8 cellular contexts compared by ENCODE assay signal in genomic region chr3:134463676-134464611, GRCh38. TPM values are rescaled to one million over a fixed set of nuclear protein-coding genes. Genes with fewer than 3 reads are reported as not detected.
A peak's percentile ranks its signal among the peaks of the same experiment; 100 is the strongest.
DNase-seq lines count a peak whose midpoint lies in the region; ATAC-seq and TF ChIP-seq lines count a peak whose summit lies in the region.

No MANE protein-coding gene starts in this region.

- H2AFZ ChIP-seq in OCI-LY7 (ENCODE audit: low read length), result no peak overlapping the region

- CTCF ChIA-PET in OCI-LY7 (lab: Charles Lee; ENCODE audit: unreplicated experiment), result no interaction called here

- TF ChIP-seq CTCF in WERI-Rb-1 (IDR thresholded peaks at IDR 0.05; ENCODE audit: low read depth, low read length), result no peak
- TF ChIP-seq CTCF in OCI-LY7 (conservative IDR thresholded peaks at IDR 0.05; ENCODE audit: low read length), result no peak

- no peaks in the 10 kb centered on the region for H3K27me3 ChIP-seq in adipocyte (replicated peaks; ENCODE audit: control insufficient read depth, insufficient read depth, low read length)
- H3K27me3 ChIP-seq in WERI-Rb-1 (ENCODE audit: insufficient read depth, low read depth, severe bottlenecking), result no peaks in the 10 kb centered on the region

- POLR2A ChIA-PET in OCI-LY7 (lab: Charles Lee), result no interaction called here

- H3K4me2 ChIP-seq in OCI-LY7 (ENCODE audit: low read length), result no peak overlapping the region

- no TSS peak for BruUV-seq in OCI-LY7 (replicated peaks; lab: Mats Ljungman, UMichigan)

- H3K4me1 ChIP-seq in adipocyte (ENCODE audit: control insufficient read depth, insufficient read depth, low read length) (peaks cover 81% of the 10 kb centered on the region), OCI-LY7 (ENCODE audit: insufficient read depth, low read length, poor library complexity, severe bottlenecking) (no peaks in the 10 kb centered on the region)

- no peak overlapping the region for H3K27ac ChIP-seq in WERI-Rb-1
- no peak overlapping the region for H3K27ac ChIP-seq in OCI-LY7 (ENCODE audit: low read depth, low read length, poor library complexity, severe bottlenecking)

- no peaks in the 10 kb centered on the region for H3K9me2 ChIP-seq in OCI-LY7 (ENCODE audit: insufficient read depth, low read length)

- no peaks in the 10 kb centered on the region for H3K9me3 ChIP-seq in adipocyte (ENCODE audit: control insufficient read depth, low read length)
- H3K9me3 ChIP-seq in WERI-Rb-1 (ENCODE audit: severe bottlenecking), result no peaks in the 10 kb centered on the region
- no peaks in the 10 kb centered on the region for H3K9me3 ChIP-seq in OCI-LY7 (ENCODE audit: low read length)

- intact Hi-C loops in left cardiac atrium (cut with DNase I), result no loop called here
- intact Hi-C loops in posterior cingulate gyrus (cut with DNase I), result no loop called here
- intact Hi-C loops in OCI-LY7 (cut with micrococcal nuclease; ENCODE audit: unreplicated experiment), result no loop called here

- peak overlapping the region; percentile 88 for H3K9ac ChIP-seq in adipocyte (ENCODE audit: low read length)

- H3K4me3 ChIP-seq in adipocyte (ENCODE audit: low read length) (peak overlapping the region; percentile 59), WERI-Rb-1 (ENCODE audit: low read depth, low read length) (no peak overlapping the region), OCI-LY7 (ENCODE audit: low read depth, low read length, poor library complexity, severe bottlenecking) (no peak overlapping the region)

- ATAC-seq in left cardiac atrium (peak; percentile 75 to 78), GM21423 (IDR thresholded peaks at IDR 0.05; ENCODE audit: unreplicated experiment) (no peak)

- no peaks in the 10 kb centered on the region; the same call in 1 of the 2 replicates for H3K79me2 ChIP-seq in OCI-LY7 (ENCODE audit: insufficient read depth, low read depth, low read length)

- DNase-seq in Ammon's horn (ENCODE audit: low spot score) (peak; percentile 46), adipocyte (ENCODE audit: low read depth) (peak; percentile 96), left cardiac atrium (peak; percentile 65), posterior cingulate gyrus (peak in 9 of 10 donors; percentile 17 to 91 (median 53)), NCI-H1105 (lab: John Stamatoyannopoulos, UW) (no peak), WERI-Rb-1 (no peak), OCI-LY7 (ENCODE audit: low spot score) (no peak)

- H4K20me1 ChIP-seq in OCI-LY7 (ENCODE audit: insufficient read depth, low read length), result no peaks in the 10 kb centered on the region

- no peaks in the 10 kb centered on the region for H3K36me3 ChIP-seq in adipocyte (ENCODE audit: control insufficient read depth, insufficient read depth, low read length, severe bottlenecking)
- H3K36me3 ChIP-seq in WERI-Rb-1, result no peaks in the 10 kb centered on the region; the same call in 1 of the 2 replicates
- H3K36me3 ChIP-seq in OCI-LY7 (ENCODE audit: insufficient read depth, low read length), result no peaks in the 10 kb centered on the region

RNA-seq across cellular contexts. Expression of gene ANAPC13, which starts 21.8 kb away (rescaled TPM):
- 10 to 100 TPM; 63.2 to 83.9 TPM for total RNA-seq in left cardiac atrium
- total RNA-seq in OCI-LY7 (2014; rRNA removed; shearing (Covaris generic)), result 29.8 and 57.8 TPM in 2 replicates
- total RNA-seq in OCI-LY7 (2022), result 48.1 and 50.6 TPM in 2 replicates

RNA-seq across cellular contexts. Expression of gene CEP63, which starts 21.9 kb away (rescaled TPM):
- total RNA-seq in left cardiac atrium (10 to 100 TPM; 30.2 to 31.7 TPM), OCI-LY7 (2022) (42.8 and 49.0 TPM in 2 replicates)
- 21.1 and 45.7 TPM in 2 replicates for total RNA-seq in OCI-LY7 (2014; rRNA removed; shearing (Covaris generic))

Comparison
In these comparisons a context has a peak if more than half of its experiments do, and no peak if none do; other contexts are left out.
1. DNase-seq: peak in Ammon's horn (single experiment), adipocyte (single experiment), left cardiac atrium (single experiment) and posterior cingulate gyrus (9 of 10); none in NCI-H1105 (single experiment), WERI-Rb-1 (single experiment) and OCI-LY7 (single experiment).